ENCODE assay signal across 16 cellular contexts in genomic region chr5:141903261-141903660, GRCh38. TPM values are rescaled to one million over a fixed set of nuclear protein-coding genes. Genes with fewer than 3 reads are reported as not detected.
"Had no signal": no experiment of that assay in that cellular context is flagged by ENCODE, and none has a peak within 500 bp of the region (broad histone marks: within the 10 kb centered on the region; RNA-seq: fewer than 3 reads in every experiment).

No MANE protein-coding gene starts in this region.

- DNase-seq: activated CD4-positive, alpha-beta T cell treated with anti-CD3 and anti-CD28 coated beads, Interleukin-2, amount 50 U/mL, for 4 hours; activated CD4-positive, CD25-positive, alpha-beta regulatory T cell treated with anti-CD3 and anti-CD28 coated beads, Interleukin-2, amount 50 U/mL, for 72 hours; activated CD8-positive, alpha-beta memory T cell treated with anti-CD3 and anti-CD28 coated beads, Interleukin-2, amount 10 ng/mL, durations not matched to agents 7 days and 5 days; activated effector memory CD4-positive, alpha-beta T cell treated with anti-CD3 and anti-CD28 coated beads, Interleukin-2, amount 50 U/mL, for 16 hours; activated naive CD8-positive, alpha-beta T cell treated with anti-CD3 and anti-CD28 coated beads for 36 hours; activated T-cell treated with anti-CD3 and anti-CD28 coated beads, Interleukin-2, amount 50 U/mL, for 24 hours; endodermal cell; erythroblast; hippocampal formation; left ventricle myocardium superior; mesenchymal stem cell; nephron progenitor cell; stimulated activated CD4-positive, alpha-beta T cell treated with anti-CD3 and anti-CD28 coated beads, Interleukin-12 subunit alpha, Interleukin-12 subunit beta, amount 100 ng/mL, for 4 hours had no signal

- ATAC-seq: activated CD8-positive, alpha-beta memory T cell treated with anti-CD3 and anti-CD28 coated beads, Interleukin-2, amount 10 ng/mL, durations not matched to agents 7 days and 5 days; left ventricle myocardium superior had no signal

- H3K4me3 Mint-ChIP-seq: activated CD8-positive, alpha-beta memory T cell treated with anti-CD3 and anti-CD28 coated beads, Interleukin-2, amount 10 ng/mL, durations not matched to agents 7 days and 5 days; activated naive CD8-positive, alpha-beta T cell treated with anti-CD3 and anti-CD28 coated beads for 36 hours; activated T-cell treated with anti-CD3 and anti-CD28 coated beads, Interleukin-2, amount 50 U/mL, for 24 hours; endodermal cell; nephron progenitor cell; stimulated activated naive CD8-positive, alpha-beta T cell treated with anti-CD3 and anti-CD28 coated beads, Interleukin-15, Interleukin-2, amounts not matched to agents 100 ng/mL and 50 ng/mL, for 24 hours had no signal

- H3K27ac Mint-ChIP-seq: activated CD8-positive, alpha-beta memory T cell treated with anti-CD3 and anti-CD28 coated beads, Interleukin-2, amount 10 ng/mL, durations not matched to agents 7 days and 5 days; activated naive CD8-positive, alpha-beta T cell treated with anti-CD3 and anti-CD28 coated beads for 36 hours; activated T-cell treated with anti-CD3 and anti-CD28 coated beads, Interleukin-2, amount 50 U/mL, for 24 hours; endodermal cell; nephron progenitor cell; stimulated activated naive CD8-positive, alpha-beta T cell treated with anti-CD3 and anti-CD28 coated beads, Interleukin-15, Interleukin-2, amounts not matched to agents 100 ng/mL and 50 ng/mL, for 24 hours had no signal

- H3K4me1 Mint-ChIP-seq: activated CD8-positive, alpha-beta memory T cell treated with anti-CD3 and anti-CD28 coated beads, Interleukin-2, amount 10 ng/mL, durations not matched to agents 7 days and 5 days; activated naive CD8-positive, alpha-beta T cell treated with anti-CD3 and anti-CD28 coated beads for 36 hours had no signal

- H3K36me3 Mint-ChIP-seq: activated CD8-positive, alpha-beta memory T cell treated with anti-CD3 and anti-CD28 coated beads, Interleukin-2, amount 10 ng/mL, durations not matched to agents 7 days and 5 days; activated naive CD8-positive, alpha-beta T cell treated with anti-CD3 and anti-CD28 coated beads for 36 hours had no signal

- H3K9me3 Mint-ChIP-seq: activated naive CD8-positive, alpha-beta T cell treated with anti-CD3 and anti-CD28 coated beads for 36 hours; activated T-cell treated with anti-CD3 and anti-CD28 coated beads, Interleukin-2, amount 50 U/mL, for 24 hours; endodermal cell; stimulated activated naive CD8-positive, alpha-beta T cell treated with anti-CD3 and anti-CD28 coated beads, Interleukin-15, Interleukin-2, amounts not matched to agents 100 ng/mL and 50 ng/mL, for 24 hours had no signal

RNA-seq across cellular contexts. Expression of gene PCDH1, which starts 25.1 kb away (rescaled TPM):
- total RNA-seq: activated CD8-positive, alpha-beta memory T cell treated with anti-CD3 and anti-CD28 coated beads, Interleukin-2, amount 10 ng/mL, durations not matched to agents 7 days and 5 days; activated naive CD8-positive, alpha-beta T cell treated with anti-CD3 and anti-CD28 coated beads for 36 hours had no signal

RNA-seq across cellular contexts. Expression of gene PCDH12, which starts 54.7 kb away (rescaled TPM):
- total RNA-seq: endodermal cell, kidney epithelial cell, osteoblast had no signal
